Comparison of ENCODE assay signal across 17 cellular contexts in genomic region chr6:3722211-3722621, GRCh38. TPM values are rescaled to one million over a fixed set of nuclear protein-coding genes. Genes with fewer than 3 reads are reported as not detected.
DNase-seq lines count a peak whose midpoint lies in the region; FAIRE-seq and TF ChIP-seq lines count a peak whose summit lies in the region.
"Had no signal": no experiment of that assay in that cellular context is flagged by ENCODE, and none has a peak within 500 bp of the region (broad histone marks: within the 10 kb centered on the region; RNA-seq: fewer than 3 reads in every experiment).

No MANE protein-coding gene starts in this region.

- no peaks in the 10 kb centered on the region for H3K9me2 ChIP-seq in GM23248 (ENCODE audit: insufficient read depth)

- no peaks in the 10 kb centered on the region for H3K27me3 Mint-ChIP-seq in astrocyte (ENCODE audit: low read depth, unreplicated experiment)
- peaks cover 4% of the 10 kb centered on the region for H3K27me3 Mint-ChIP-seq in neural progenitor cell (ENCODE audit: insufficient read depth, low read depth)
- H3K27me3 Mint-ChIP-seq: activated naive CD8-positive, alpha-beta T cell; B cell had no signal

- H3K9me3 Mint-ChIP-seq in astrocyte (ENCODE audit: unreplicated experiment) (no peaks in the 10 kb centered on the region), neural progenitor cell (no peaks in the 10 kb centered on the region)

- H3K4me2 ChIP-seq in GM23248 (ENCODE audit: unreplicated experiment) (no peak overlapping the region), astrocyte (ENCODE audit: low read length) (no peak overlapping the region), neural progenitor cell (no peak overlapping the region)

- H3K4me3 ChIP-seq in GM23248: no peak overlapping the region
- H3K4me3 ChIP-seq in astrocyte (ENCODE audit: insufficient read depth, low read depth, low read length): no peak overlapping the region
- no peak overlapping the region for H3K4me3 ChIP-seq in fibroblast of mammary gland (ENCODE audit: control insufficient read depth, low read depth, low read length)
- no peak overlapping the region for H3K4me3 ChIP-seq in neural progenitor cell
- H3K4me3 ChIP-seq: cardiac muscle cell, ovary, SK-N-MC, thoracic aorta had no signal

- no peak overlapping the region for H3K9ac ChIP-seq in GM23248
- no peak overlapping the region for H3K9ac ChIP-seq in astrocyte (ENCODE audit: low read length)
- no peak overlapping the region for H3K9ac ChIP-seq in neural progenitor cell

- peak overlapping the region; percentile 64 for H3K27ac ChIP-seq in GM23248
- no peak overlapping the region for H3K27ac ChIP-seq in astrocyte (ENCODE audit: low read depth, low read length)
- no peak overlapping the region for H3K27ac ChIP-seq in neural progenitor cell
- H3K27ac ChIP-seq: cardiac muscle cell, ovary, SK-N-MC had no signal

- H3K4me1 Mint-ChIP-seq in astrocyte (ENCODE audit: low read depth, unreplicated experiment) (peaks cover 19% of the 10 kb centered on the region), neural progenitor cell (peaks cover 49% of the 10 kb centered on the region)
- H3K4me1 Mint-ChIP-seq: B cell had no signal

- DNase-seq in GM23248: peak; percentile 46
- DNase-seq in astrocyte (ENCODE audit: low read depth): peak; percentile 18
- peak; percentile 58 for DNase-seq in fibroblast of mammary gland (ENCODE audit: low read depth)
- DNase-seq in neural progenitor cell (ENCODE audit: low spot score): peak; percentile 18
- no peak for DNase-seq in NCI-H2227 treated with DMSO at 0.1 percent for 48 hours (lab: John Stamatoyannopoulos, UW)
- no peak for DNase-seq in OCI-M1 (lab: John Stamatoyannopoulos, UW)
- DNase-seq in posterior vena cava (ENCODE audit: low spot score): no peak
- DNase-seq in GF-D8 (lab: John Stamatoyannopoulos, UW): no peak
- DNase-seq: DMS 273 treated with DMSO at 0.1 percent for 48 hours, NCI-H187 treated with DMSO at 0.1 percent for 48 hours, ovary had no signal

- in situ Hi-C loops in GM23248 (cut with MboI): loop anchor here (25.0 kb wide), 1 partner anchor 260 kb away; the partner anchor contains the start of gene SLC22A23

- H3K27me3 ChIP-seq in GM23248 (replicated peaks; ENCODE audit: insufficient read depth) (no peaks in the 10 kb centered on the region), astrocyte (ENCODE audit: insufficient read depth, low read length) (no peaks in the 10 kb centered on the region), neural progenitor cell (no peaks in the 10 kb centered on the region)
- H3K27me3 ChIP-seq: cardiac muscle cell, ovary had no signal

- H3K9me3 ChIP-seq in GM23248 (ENCODE audit: low read depth) (no peaks in the 10 kb centered on the region), astrocyte (ENCODE audit: insufficient read depth, low read depth, low read length) (no peaks in the 10 kb centered on the region), neural progenitor cell (ENCODE audit: low read depth) (no peaks in the 10 kb centered on the region)
- H3K9me3 ChIP-seq: ovary, thoracic aorta had no signal

- H4K20me1 ChIP-seq in GM23248 (ENCODE audit: insufficient read depth): no peaks in the 10 kb centered on the region
- H4K20me1 ChIP-seq in astrocyte (ENCODE audit: insufficient read depth, low read length): peaks cover 53% of the 10 kb centered on the region
- H4K20me1 ChIP-seq in neural progenitor cell (ENCODE audit: low read depth): no peaks in the 10 kb centered on the region

- TF ChIP-seq CTCF in astrocyte (IDR thresholded peaks at IDR 0.05; ENCODE audit: insufficient read depth, low read depth, low read length) (no peak), fibroblast of mammary gland (conservative IDR thresholded peaks at IDR 0.05; ENCODE audit: control insufficient read depth, insufficient read depth, low read depth, low read length) (no peak), neural progenitor cell (IDR thresholded peaks at IDR 0.05) (no peak)

- H3K36me3 Mint-ChIP-seq in astrocyte (ENCODE audit: low read depth, unreplicated experiment): peaks cover 22% of the 10 kb centered on the region
- H3K36me3 Mint-ChIP-seq in neural progenitor cell: peaks cover 3% of the 10 kb centered on the region
- H3K36me3 Mint-ChIP-seq: activated naive CD8-positive, alpha-beta T cell had no signal

- H3K4me1 ChIP-seq in GM23248 (ENCODE audit: insufficient read depth) (peaks cover 38% of the 10 kb centered on the region), astrocyte (ENCODE audit: insufficient read depth, low read length) (peaks cover 29% of the 10 kb centered on the region), neural progenitor cell (peaks cover 7% of the 10 kb centered on the region)

- intact Hi-C loops in posterior vena cava (cut with DNase I): loop anchor here in 1 of 2 donors (10.0 kb wide), 1 partner anchor 107 kb away; no protein-coding TSS in a partner anchor

- no peak overlapping the region for H3K27ac Mint-ChIP-seq in astrocyte (ENCODE audit: unreplicated experiment)
- H3K27ac Mint-ChIP-seq in neural progenitor cell: peak overlapping the region; percentile 36
- H3K27ac Mint-ChIP-seq: activated naive CD8-positive, alpha-beta T cell; B cell had no signal

- H3K36me3 ChIP-seq in GM23248 (ENCODE audit: low read depth) (peaks cover 48% of the 10 kb centered on the region), astrocyte (ENCODE audit: insufficient read depth, low read length) (peaks cover 25% of the 10 kb centered on the region), neural progenitor cell (no peaks in the 10 kb centered on the region)
- H3K36me3 ChIP-seq: cardiac muscle cell, ovary had no signal

- H3K4me3 Mint-ChIP-seq in astrocyte (ENCODE audit: unreplicated experiment) (no peak overlapping the region), neural progenitor cell (no peak overlapping the region)
- H3K4me3 Mint-ChIP-seq: activated naive CD8-positive, alpha-beta T cell; B cell had no signal

- H2AFZ ChIP-seq in GM23248 (no peak overlapping the region), astrocyte (ENCODE audit: low read depth, low read length) (no peak overlapping the region), neural progenitor cell (replicated peaks) (no peak overlapping the region)

- peaks cover 61% of the 10 kb centered on the region for H3K79me2 ChIP-seq in GM23248 (ENCODE audit: insufficient read depth)
- peaks cover 46% of the 10 kb centered on the region for H3K79me2 ChIP-seq in astrocyte (ENCODE audit: insufficient read depth, low read length)
- no peaks in the 10 kb centered on the region for H3K79me2 ChIP-seq in neural progenitor cell (ENCODE audit: low read depth)

- 34 to 42% methylated on average over 4 of the region's 4 CpGs for WGBS in GM23248 (ENCODE audit: low coverage in 1 of 2, low lambda C conversion rate in 2 of 2, missing lambda C conversion rate in 2 of 2), 2 experiments

- H3F3A ChIP-seq in GM23248 (ENCODE audit: insufficient read depth) (peaks cover 52% of the 10 kb centered on the region), neural progenitor cell (ENCODE audit: low read depth) (peaks cover 6% of the 10 kb centered on the region)

- FAIRE-seq in astrocyte (lab: Jason Lieb, UNC): no peak
- FAIRE-seq: islet of Langerhans had no signal

RNA-seq across cellular contexts. Expression of gene PXDC1, which starts 29.3 kb away (rescaled TPM):
- total RNA-seq in GM23248 (2014; rRNA removed; shearing (Covaris generic)): 167 and 192 TPM in 2 replicates
- polyA plus RNA-seq in GM23248 (2016; fragmentation: Nextera tagmentation; extraction: Ambion mirVana): 122 and 135 TPM in 2 replicates
- total RNA-seq in astrocyte (58.2 and 64.4 TPM in 2 replicates), neural progenitor cell (ENCODE audit: low replicate concordance) (1.5 and 2.0 TPM in 2 replicates), posterior vena cava (100 to 1,000 TPM in 1 of 2 donors, 10 to 100 TPM in 1; 99.5 to 103 TPM)

Comparison
In these comparisons a context has a peak if more than half of its experiments do, and no peak if none do; other contexts are left out.
1. DNase-seq: peak in GM23248 (single experiment), astrocyte (single experiment), fibroblast of mammary gland (single experiment) and neural progenitor cell (single experiment); none in NCI-H2227 treated with DMSO at 0.1 percent for 48 hours (single experiment), OCI-M1 (single experiment), posterior vena cava (single experiment) and GF-D8 (single experiment).
2. RNA of gene PXDC1, which starts 29.3 kb away (total RNA-seq): 167 to 192 TPM in GM23248, 99.5 to 103 TPM in posterior vena cava and 58.2 to 64.4 TPM in astrocyte; 1.5 to 2.0 TPM in neural progenitor cell; every median in the first group is over 10 times any median in the second.